Comparison of ENCODE assay signal across 8 cellular contexts in the genomic region with DNA sequence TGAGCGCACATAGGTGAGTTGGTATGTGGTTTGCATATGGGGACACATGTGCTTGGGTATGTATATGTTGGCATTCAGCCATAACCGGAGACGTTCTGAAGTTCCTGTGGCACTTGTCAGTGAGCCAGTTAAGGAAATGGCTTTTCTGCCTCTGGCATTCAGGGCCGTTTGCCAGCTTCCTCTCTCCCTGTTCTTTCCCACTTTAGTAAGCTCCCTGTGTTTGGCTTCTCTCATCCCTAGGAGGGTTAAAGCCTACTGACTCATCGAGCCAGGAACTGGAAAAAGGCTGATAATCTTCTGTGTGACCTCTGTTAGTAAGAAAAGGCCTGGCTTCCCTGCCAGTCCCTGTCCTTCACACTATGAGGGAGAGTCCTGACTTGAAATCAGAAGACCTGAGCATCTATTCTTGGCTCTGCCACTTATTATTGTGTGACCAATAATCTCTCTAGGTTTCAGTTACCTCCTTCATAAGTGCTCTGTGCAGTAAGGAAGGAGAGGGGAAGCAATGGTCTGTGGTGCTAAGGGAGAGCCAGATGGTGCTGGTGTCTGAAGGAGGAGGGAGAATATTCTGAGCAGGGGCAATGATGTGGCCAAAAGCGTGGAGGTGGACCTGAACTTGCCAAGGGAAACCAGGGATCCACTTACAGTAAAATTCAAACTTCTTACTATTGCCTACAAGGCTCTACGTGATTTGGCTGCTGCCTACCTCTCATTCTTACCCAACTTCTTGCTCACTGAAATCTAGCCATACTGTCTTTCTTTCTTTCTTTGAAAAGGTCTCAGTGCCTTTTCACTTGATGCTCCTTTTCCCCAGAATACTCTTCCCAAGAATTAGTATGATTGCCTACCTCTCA. TPM values are rescaled to one million over a fixed set of nuclear protein-coding genes. Genes with fewer than 3 reads are reported as not detected.
A peak's percentile ranks its signal among the peaks of the same experiment; 100 is the strongest.
DNase-seq lines count a peak whose midpoint lies in the region; TF ChIP-seq lines count a peak whose summit lies in the region.

No MANE protein-coding gene starts in this region.

- H3K9me3 ChIP-seq in mammary epithelial cell (replicated peaks; ENCODE audit: insufficient read depth, low read length): no peaks in the 10 kb centered on the region
- no peaks in the 10 kb centered on the region for H3K9me3 ChIP-seq in vagina

- no peaks in the 10 kb centered on the region for H4K20me1 ChIP-seq in mammary epithelial cell (ENCODE audit: insufficient read depth, low read length)

- in situ Hi-C loops in mammary epithelial cell (cut with MboI; ENCODE audit: low sequenced_read_pairs in 2 of 2): no loop called here

- H3K4me2 ChIP-seq in mammary epithelial cell (ENCODE audit: insufficient read depth, low read depth, low read length): peak overlapping the region; percentile 46

- no peak overlapping the region for H3K9ac ChIP-seq in mammary epithelial cell (ENCODE audit: insufficient read depth, low read length)

- intact Hi-C loops in mammary epithelial cell (cut with micrococcal nuclease) (loop anchor here (1.0 kb wide), 1 partner anchor 40 kb away; no protein-coding TSS in a partner anchor), vagina (cut with DNase I) (no loop called here), posterior cingulate gyrus (cut with DNase I) (no loop called here)

- no peak for TF ChIP-seq POLR2A in vagina (IDR thresholded peaks at IDR 0.05)

- H3K4me1 ChIP-seq in mammary epithelial cell (ENCODE audit: insufficient read depth, low read length): peaks cover 22% of the 10 kb centered on the region
- H3K4me1 ChIP-seq in vagina: peaks cover 20% of the 10 kb centered on the region

- H3K27ac ChIP-seq in mammary epithelial cell (ENCODE audit: insufficient read depth, low read depth, low read length) (peak overlapping the region; percentile 13), vagina (peak overlapping the region; percentile 47)

- dilution Hi-C loops in mammary epithelial cell (cut with HindIII; ENCODE audit: low sequenced_read_pairs): no loop called here

- DNase-seq in DMS79 (lab: John Stamatoyannopoulos, UW) (peak; percentile 15), NCI-H2196 treated with DMSO at 0.1 percent for 48 hours (lab: John Stamatoyannopoulos, UW; ENCODE audit: unreplicated experiment) (peak; percentile 36), mammary epithelial cell (peak; percentile 95), left kidney (ENCODE audit: low read depth, low spot score) (peak; percentile 25), vagina (ENCODE audit: extremely low spot score in 2 of 2) (no peak), retina (no peak), posterior cingulate gyrus (no peak), SKM-1 treated with dmso at 0.1 percent for 144 hours (lab: John Stamatoyannopoulos, UW; ENCODE audit: unreplicated experiment) (no peak)

- H3K27me3 ChIP-seq in mammary epithelial cell (ENCODE audit: insufficient read depth, low read length) (no peaks in the 10 kb centered on the region), vagina (no peaks in the 10 kb centered on the region)

- no peak overlapping the region for H2AFZ ChIP-seq in mammary epithelial cell (ENCODE audit: low read depth, low read length)

- H3K79me2 ChIP-seq in mammary epithelial cell (ENCODE audit: insufficient read depth, low read length): peaks cover 9% of the 10 kb centered on the region

- CTCF ChIA-PET in mammary epithelial cell (lab: Charles Lee; ENCODE audit: low non-redundant PET): interaction anchor here (0.7 kb wide), 1 partner anchor 34 kb away, joined by 4 read pairs; no protein-coding TSS in a partner anchor

- TF ChIP-seq CTCF in mammary epithelial cell (conservative IDR thresholded peaks at IDR 0.05 in 1 of 2, IDR thresholded peaks at IDR 0.05 in 1 of 2; ENCODE audit: extremely low read depth in 1 of 2, insufficient read depth in 1 of 2, low read depth in 1 of 2, low read length in 2 of 2): no peak
- no peak for TF ChIP-seq CTCF in vagina (IDR thresholded peaks at IDR 0.05)

- BruUV-seq in mammary epithelial cell (replicated peaks; lab: Mats Ljungman, UMichigan): no TSS peak

- H3K36me3 ChIP-seq in mammary epithelial cell (ENCODE audit: insufficient read depth, low read length) (peaks cover 7% of the 10 kb centered on the region), vagina (no peaks in the 10 kb centered on the region)

- 14% methylated on average over 7 of the region's 7 CpGs for WGBS in mammary epithelial cell (ENCODE audit: low coverage, missing lambda C conversion rate)

- H3K4me3 ChIP-seq in mammary epithelial cell (replicated peaks in 1 of 3; ENCODE audit: insufficient read depth in 1 of 3, low read depth in 2 of 3, low read length in 3 of 3): no peak overlapping the region
- no peak overlapping the region for H3K4me3 ChIP-seq in vagina

RNA-seq across cellular contexts. Expression of a gene that starts 31.4 kb away (rescaled TPM):
- total RNA-seq in mammary epithelial cell: 100 to 1,000 TPM in 1 of 2 donors, 10 to 100 TPM in 1; 79.5 to 103 TPM
- 104 TPM for polyA plus RNA-seq in mammary epithelial cell
- 396 TPM for polyA minus RNA-seq in mammary epithelial cell
- 56.2 TPM for total RNA-seq in vagina

RNA-seq across cellular contexts. Expression of a gene that starts 35.2 kb away (rescaled TPM):
- total RNA-seq in mammary epithelial cell (10 to 100 TPM; 13.8 to 19.1 TPM), vagina (18.9 TPM)
- 4.5 TPM for polyA plus RNA-seq in mammary epithelial cell
- polyA minus RNA-seq in mammary epithelial cell: 6.6 TPM

RNA-seq across cellular contexts. Expression of a gene that starts 47.8 kb away (rescaled TPM):
- total RNA-seq in mammary epithelial cell (100 to 1,000 TPM; 102 to 115 TPM), vagina (47.9 TPM)
- 127 TPM for polyA plus RNA-seq in mammary epithelial cell
- polyA minus RNA-seq in mammary epithelial cell: 147 TPM

RNA-seq across cellular contexts. Expression of a gene that starts 47.8 kb away (rescaled TPM):
- total RNA-seq in mammary epithelial cell: under 1 TPM; under 0.01 to 0.28 TPM
- 0.11 TPM for polyA plus RNA-seq in mammary epithelial cell
- not detected for polyA minus RNA-seq in mammary epithelial cell
- under 0.01 TPM for total RNA-seq in vagina

Comparison
In these comparisons a context has a peak if more than half of its experiments do, and no peak if none do; other contexts are left out.
1. DNase-seq: peak in DMS79 (single experiment), NCI-H2196 treated with DMSO at 0.1 percent for 48 hours (single experiment), mammary epithelial cell (single experiment) and left kidney (single experiment); none in vagina (0 of 2), retina (single experiment), posterior cingulate gyrus (0 of 10) and SKM-1 treated with dmso at 0.1 percent for 144 hours (single experiment).